12 cellular contexts compared by ENCODE assay signal in genomic region chr4:113446019-113446418, GRCh38.
DNase-seq lines count a peak whose midpoint lies in the region; ATAC-seq, FAIRE-seq and TF ChIP-seq lines count a peak whose summit lies in the region.
"Had no signal": no experiment of that assay in that cellular context is flagged by ENCODE, and none has a peak within 500 bp of the region (broad histone marks: within the 10 kb centered on the region; RNA-seq: fewer than 3 reads in every experiment).

No MANE protein-coding gene starts in this region.

- H3K9me3 Mint-ChIP-seq in stimulated activated memory B cell treated with anti-CD40 and anti-IgM and Interleukin-4, amounts not matched to agents 10 μg/mL and 1 μg/mL and 100 μg/mL, for 72 hours: peaks cover 3% of the 10 kb centered on the region
- H3K9me3 Mint-ChIP-seq: dendritic cell treated with granulocyte-macrophage colony-stimulating factor and Interleukin-4, amounts not matched to agents 40 ng/mL and 50 ng/mL, for 4 days; neural crest cell had no signal

- DNase-seq in NCI-H1417 (lab: John Stamatoyannopoulos, UW): peak in 2 of 3 experiments; percentile 2 to 53
- DNase-seq in NCI-H1417 treated with DMSO at 0.1 percent for 48 hours (lab: John Stamatoyannopoulos, UW): no peak
- DNase-seq in foreskin melanocyte: peak; percentile 77
- no peak for DNase-seq in OCI-M1 (lab: John Stamatoyannopoulos, UW)
- no peak for DNase-seq in BE2C
- no peak for DNase-seq in kidney

- peak; percentile 54 for ATAC-seq in SK-N-SH treated with all-trans-retinoic acid at 6 μM for 48 hours
- ATAC-seq in stimulated activated memory B cell treated with anti-CD40 and anti-IgM and Interleukin-4, amounts not matched to agents 10 μg/mL and 1 μg/mL and 100 μg/mL, for 72 hours: peak; percentile 11

- H3K4me3 Mint-ChIP-seq in stimulated activated memory B cell treated with anti-CD40 and anti-IgM and Interleukin-4, amounts not matched to agents 10 μg/mL and 1 μg/mL and 100 μg/mL, for 72 hours: no peak overlapping the region
- H3K4me3 Mint-ChIP-seq: dendritic cell treated with granulocyte-macrophage colony-stimulating factor and Interleukin-4, amounts not matched to agents 40 ng/mL and 50 ng/mL, for 4 days; neural crest cell had no signal

- no peak overlapping the region for H3K9ac ChIP-seq in kidney (ENCODE audit: low read length in 2 of 2)

- no peak overlapping the region for H3K4me3 ChIP-seq in BE2C (ENCODE audit: low read depth, low read length)
- no peak overlapping the region for H3K4me3 ChIP-seq in kidney (ENCODE audit: low read length in 2 of 2)

- TF ChIP-seq CTCF in BE2C (IDR thresholded peaks at IDR 0.05; ENCODE audit: low read depth, low read length) (no peak), kidney (IDR thresholded peaks at IDR 0.05; ENCODE audit: borderline replicate concordance, extremely low read depth, insufficient read depth) (no peak)

- no peak for FAIRE-seq in kidney (lab: Jason Lieb, UNC)
- FAIRE-seq: A204.1 had no signal

- no peak overlapping the region for H3K27ac ChIP-seq in kidney (ENCODE audit: low read depth in 2 of 2, low read length in 2 of 2)
- H3K27ac ChIP-seq: HL-60 had no signal

- peaks cover 8% of the 10 kb centered on the region for H3K4me1 Mint-ChIP-seq in stimulated activated memory B cell treated with anti-CD40 and anti-IgM and Interleukin-4, amounts not matched to agents 10 μg/mL and 1 μg/mL and 100 μg/mL, for 72 hours

- peaks cover 5% of the 10 kb centered on the region for H3K36me3 Mint-ChIP-seq in stimulated activated memory B cell treated with anti-CD40 and anti-IgM and Interleukin-4, amounts not matched to agents 10 μg/mL and 1 μg/mL and 100 μg/mL, for 72 hours

- intact Hi-C loops in kidney (cut with DNase I): no loop called here

- H3K27me3 Mint-ChIP-seq in stimulated activated memory B cell treated with anti-CD40 and anti-IgM and Interleukin-4, amounts not matched to agents 10 μg/mL and 1 μg/mL and 100 μg/mL, for 72 hours: peaks cover 9% of the 10 kb centered on the region
- H3K27me3 Mint-ChIP-seq: dendritic cell treated with granulocyte-macrophage colony-stimulating factor and Interleukin-4, amounts not matched to agents 40 ng/mL and 50 ng/mL, for 4 days had no signal

- H3K27ac Mint-ChIP-seq in stimulated activated memory B cell treated with anti-CD40 and anti-IgM and Interleukin-4, amounts not matched to agents 10 μg/mL and 1 μg/mL and 100 μg/mL, for 72 hours: no peak overlapping the region
- H3K27ac Mint-ChIP-seq: dendritic cell treated with granulocyte-macrophage colony-stimulating factor and Interleukin-4, amounts not matched to agents 40 ng/mL and 50 ng/mL, for 4 days had no signal

- H3K36me3 ChIP-seq in BE2C (no peaks in the 10 kb centered on the region), kidney (ENCODE audit: control insufficient read depth in 1 of 2, insufficient read depth in 2 of 2, low read length in 2 of 2) (no peaks in the 10 kb centered on the region)

- no peaks in the 10 kb centered on the region for H3K9me3 ChIP-seq in BE2C
- H3K9me3 ChIP-seq in kidney (ENCODE audit: control insufficient read depth in 1 of 2, low read length in 2 of 2): peaks cover 0 to 4% of the 10 kb centered on the region in 2 donors

- H3K27me3 ChIP-seq in BE2C: no peaks in the 10 kb centered on the region

- H3K4me1 ChIP-seq in BE2C (no peaks in the 10 kb centered on the region), kidney (ENCODE audit: control insufficient read depth in 1 of 2, insufficient read depth in 1 of 2, low read depth in 1 of 2, low read length in 2 of 2) (no peaks in the 10 kb centered on the region)

TF ChIP-seq in SK-N-SH treated with all-trans-retinoic acid at 6 μM for 48 hours, 23 proteins besides CTCF, POLR2A, EP300 and RAD21:
- TF ChIP-seq TOX (CRISPR knock-in tag; IDR thresholded peaks at IDR 0.05; ENCODE audit: borderline replicate concordance): peak; percentile 54
- no peak for TF ChIP-seq GLIS3 (CRISPR knock-in tag; IDR thresholded peaks at IDR 0.05)
- 0 out of 2 replicates have a peak, but pooled peaks have one; percentile 9 for TF ChIP-seq ZFP3 (CRISPR knock-in tag; IDR thresholded peaks at IDR 0.05)
- TF ChIP-seq SNAI2 (CRISPR knock-in tag; IDR thresholded peaks at IDR 0.05): no peak
- TF ChIP-seq ZC3H10 (CRISPR knock-in tag; IDR thresholded peaks at IDR 0.05): 0 out of 2 replicates have a peak, but pooled peaks have one; percentile 51

Comparison
In these comparisons a context has a peak if more than half of its experiments do, and no peak if none do; other contexts are left out.
1. DNase-seq: peak in NCI-H1417 (2 of 3) and foreskin melanocyte (single experiment); none in NCI-H1417 treated with DMSO at 0.1 percent for 48 hours (single experiment), OCI-M1 (single experiment), BE2C (single experiment) and kidney (single experiment).